ENCODE assay signal across 23 cellular contexts in the genomic region with DNA sequence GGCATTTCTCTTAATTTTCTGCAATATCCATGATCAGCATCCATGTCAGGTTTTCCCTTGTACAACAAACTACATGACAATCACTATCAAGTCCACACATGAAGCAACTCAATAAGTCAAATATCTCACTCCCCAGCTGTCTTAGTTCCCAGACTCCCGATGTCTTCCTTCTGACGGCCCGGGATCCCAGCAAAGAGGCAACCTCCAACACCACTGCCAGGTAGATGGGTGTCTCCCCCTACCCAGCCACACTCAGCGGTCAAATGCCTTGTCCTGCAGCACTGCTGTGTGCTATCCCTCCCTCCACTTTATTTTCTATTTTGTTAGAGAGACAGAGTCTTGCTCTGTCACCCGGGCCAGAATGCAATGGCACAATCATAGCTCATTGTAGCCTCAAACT. TPM values are rescaled to one million over a fixed set of nuclear protein-coding genes. Genes with fewer than 3 reads are reported as not detected.
DNase-seq lines count a peak whose midpoint lies in the region; ATAC-seq and TF ChIP-seq lines count a peak whose summit lies in the region.
"Had no signal": no experiment of that assay in that cellular context is flagged by ENCODE, and none has a peak within 500 bp of the region (broad histone marks: within the 10 kb centered on the region; RNA-seq: fewer than 3 reads in every experiment).

No MANE protein-coding gene starts in this region.

- H3K4me3 ChIP-seq in BLaER1 treated with 17β-estradiol and CSF1 and Interleukin-3, amounts not matched to agents 10 nM and 100 nM = no peak overlapping the region
- H3K4me3 ChIP-seq in endodermal cell (ENCODE audit: low read length) = no peak overlapping the region
- H3K4me3 ChIP-seq: breast epithelium, coronary artery, GM23248, lung, skin epidermis, transverse colon had no signal

- DNase-seq in CD14-positive monocyte (ENCODE audit: low spot score) (no peak), endodermal cell (peak; percentile 32), NCI-H1092 treated with DMSO at 0.1 percent for 48 hours (lab: John Stamatoyannopoulos, UW) (no peak), mesothelial cell of epicardium (ENCODE audit: low spot score in 2 of 2, unreplicated experiment in 2 of 2) (no peak), OCI-M2 (lab: John Stamatoyannopoulos, UW; ENCODE audit: unreplicated experiment) (no peak)
- DNase-seq in activated CD8-positive, alpha-beta memory T cell treated with anti-CD3 and anti-CD28 coated beads, Interleukin-2, amount 10 ng/mL, durations not matched to agents 7 days and 5 days = no peak
- DNase-seq: amniotic stem cell; Caco-2; DND-41; GM23248; NCI-H1105; NCI-H2029; NCI-H345; NCI-H774; nucleus accumbens; stimulated activated naive CD4-positive, alpha-beta T cell treated with Interleukin-2 at 50 U/mL for 16 hours; transverse colon had no signal

- CTCF ChIA-PET in activated CD8-positive, alpha-beta memory T cell treated with anti-CD3 and anti-CD28 coated beads, Interleukin-2, amount 10 ng/mL, durations not matched to agents 7 days and 5 days (lab: Charles Lee) = interaction anchor here (1.0 to 2.3 kb wide), 5 partner anchors 8 to 116 kb away, joined by 3 to 13 read pairs (median 6); no protein-coding TSS in a partner anchor

- H4K20me1 ChIP-seq in BLaER1 treated with 17β-estradiol and CSF1 and Interleukin-3, amounts not matched to agents 10 nM and 100 nM = no peaks in the 10 kb centered on the region

- H3K4me3 Mint-ChIP-seq in CD14-positive monocyte = no peak overlapping the region
- H3K4me3 Mint-ChIP-seq in activated CD8-positive, alpha-beta memory T cell treated with anti-CD3 and anti-CD28 coated beads, Interleukin-2, amount 10 ng/mL, durations not matched to agents 7 days and 5 days = no peak overlapping the region
- H3K4me3 Mint-ChIP-seq in endodermal cell = no peak overlapping the region
- no peak overlapping the region for H3K4me3 Mint-ChIP-seq in mesothelial cell of epicardium
- H3K4me3 Mint-ChIP-seq: activated T-cell treated with anti-CD3 and anti-CD28 coated beads, Interleukin-2, amount 50 U/mL, for 4 hours had no signal

- H3K4me1 ChIP-seq in BLaER1 treated with 17β-estradiol and CSF1 and Interleukin-3, amounts not matched to agents 10 nM and 100 nM = peaks cover 26 to 42% (median 34%) of the 10 kb centered on the region in 10 experiments
- H3K4me1 ChIP-seq in endodermal cell (ENCODE audit: control insufficient read depth, insufficient read depth, low read length) = no peaks in the 10 kb centered on the region
- H3K4me1 ChIP-seq: breast epithelium, Caco-2 had no signal

- intact Hi-C loops in CD14-positive monocyte (cut with micrococcal nuclease) = no loop called here

- H3K27me3 ChIP-seq in BLaER1 treated with 17β-estradiol and CSF1 and Interleukin-3, amounts not matched to agents 10 nM and 100 nM = no peaks in the 10 kb centered on the region
- no peaks in the 10 kb centered on the region for H3K27me3 ChIP-seq in endodermal cell (ENCODE audit: control insufficient read depth, insufficient read depth, low read length, poor library complexity, severe bottlenecking)
- H3K27me3 ChIP-seq: breast epithelium, transverse colon had no signal

- peaks cover 31% of the 10 kb centered on the region for H3K4me1 Mint-ChIP-seq in CD14-positive monocyte
- H3K4me1 Mint-ChIP-seq in activated CD8-positive, alpha-beta memory T cell treated with anti-CD3 and anti-CD28 coated beads, Interleukin-2, amount 10 ng/mL, durations not matched to agents 7 days and 5 days = peaks cover 55% of the 10 kb centered on the region
- peaks cover 7% of the 10 kb centered on the region for H3K4me1 Mint-ChIP-seq in endodermal cell
- H3K4me1 Mint-ChIP-seq in mesothelial cell of epicardium = no peaks in the 10 kb centered on the region

- H3K36me3 ChIP-seq in BLaER1 treated with 17β-estradiol and CSF1 and Interleukin-3, amounts not matched to agents 10 nM and 100 nM = peaks cover 0 to 5% (median 0%) of the 10 kb centered on the region in 11 experiments; a peak in 1 of 22 replicates
- H3K36me3 ChIP-seq in endodermal cell (ENCODE audit: control insufficient read depth, insufficient read depth, low read length) = no peaks in the 10 kb centered on the region
- H3K36me3 ChIP-seq: breast epithelium, transverse colon had no signal

- H3K27me3 Mint-ChIP-seq in CD14-positive monocyte (ENCODE audit: low read depth in 3 of 3) = peaks cover 2 to 6% (median 4%) of the 10 kb centered on the region in 3 donors
- no peaks in the 10 kb centered on the region for H3K27me3 Mint-ChIP-seq in activated CD8-positive, alpha-beta memory T cell treated with anti-CD3 and anti-CD28 coated beads, Interleukin-2, amount 10 ng/mL, durations not matched to agents 7 days and 5 days
- H3K27me3 Mint-ChIP-seq in endodermal cell (ENCODE audit: insufficient read depth) = peaks cover 46% of the 10 kb centered on the region
- H3K27me3 Mint-ChIP-seq in mesothelial cell of epicardium (ENCODE audit: low read depth) = peaks cover 65% of the 10 kb centered on the region

- no peak overlapping the region for H3K9ac ChIP-seq in BLaER1 treated with 17β-estradiol and CSF1 and Interleukin-3, amounts not matched to agents 10 nM and 100 nM
- H3K9ac ChIP-seq in endodermal cell (ENCODE audit: extremely low read depth, low read length, poor library complexity, severe bottlenecking) = no peak overlapping the region
- H3K9ac ChIP-seq: GM23248 had no signal

- H3K9me3 Mint-ChIP-seq in CD14-positive monocyte (peaks cover 10 to 21% (median 14%) of the 10 kb centered on the region in 7 donors), endodermal cell (no peaks in the 10 kb centered on the region), mesothelial cell of epicardium (peaks cover 4% of the 10 kb centered on the region)
- H3K9me3 Mint-ChIP-seq in activated CD8-positive, alpha-beta memory T cell treated with anti-CD3 and anti-CD28 coated beads, Interleukin-2, amount 10 ng/mL, durations not matched to agents 7 days and 5 days (ENCODE audit: low read depth) = peaks cover 11% of the 10 kb centered on the region

- 93 to 96% methylated on average over 5 of the region's 5 CpGs for WGBS in endodermal cell (ENCODE audit: insufficient coverage in 1 of 2, insufficient read length in 1 of 2), 2 experiments

- peak overlapping the region in 4 of 7 donors; percentile 5 to 64 (median 48) for H3K27ac Mint-ChIP-seq in CD14-positive monocyte
- H3K27ac Mint-ChIP-seq in activated CD8-positive, alpha-beta memory T cell treated with anti-CD3 and anti-CD28 coated beads, Interleukin-2, amount 10 ng/mL, durations not matched to agents 7 days and 5 days = peak overlapping the region; percentile 35
- H3K27ac Mint-ChIP-seq in endodermal cell = no peak overlapping the region
- H3K27ac Mint-ChIP-seq in mesothelial cell of epicardium = no peak overlapping the region

- H3K36me3 Mint-ChIP-seq in CD14-positive monocyte (peaks cover 4 to 5% of the 10 kb centered on the region in 2 donors), endodermal cell (ENCODE audit: low read depth) (no peaks in the 10 kb centered on the region), mesothelial cell of epicardium (no peaks in the 10 kb centered on the region)
- peaks cover 35% of the 10 kb centered on the region for H3K36me3 Mint-ChIP-seq in activated CD8-positive, alpha-beta memory T cell treated with anti-CD3 and anti-CD28 coated beads, Interleukin-2, amount 10 ng/mL, durations not matched to agents 7 days and 5 days

- peaks cover 20 to 32% (median 22%) of the 10 kb centered on the region in 11 experiments for H3K9me3 ChIP-seq in BLaER1 treated with 17β-estradiol and CSF1 and Interleukin-3, amounts not matched to agents 10 nM and 100 nM (replicated peaks in 1 of 11)
- no peaks in the 10 kb centered on the region for H3K9me3 ChIP-seq in endodermal cell (ENCODE audit: control insufficient read depth, low read length)
- H3K9me3 ChIP-seq: breast epithelium, Caco-2, transverse colon had no signal

- H3K4me2 ChIP-seq in BLaER1 treated with 17β-estradiol and CSF1 and Interleukin-3, amounts not matched to agents 10 nM and 100 nM = peak overlapping the region in 7 of 11 experiments; percentile 9 to 70 (median 38); a peak in 6 of 22 replicates

- TF ChIP-seq CTCF in CD14-positive monocyte (IDR thresholded peaks at IDR 0.05) (no peak), endodermal cell (conservative IDR thresholded peaks at IDR 0.05) (no peak), mesothelial cell of epicardium (IDR thresholded peaks at IDR 0.05; ENCODE audit: unreplicated experiment) (no peak)

- H3K27ac ChIP-seq in BLaER1 treated with 17β-estradiol and CSF1 and Interleukin-3, amounts not matched to agents 10 nM and 100 nM = no peak overlapping the region
- no peak overlapping the region for H3K27ac ChIP-seq in endodermal cell (ENCODE audit: low read depth, low read length)
- H3K27ac ChIP-seq: breast epithelium, coronary artery, GM23248, transverse colon had no signal

- no peak for ATAC-seq in activated CD8-positive, alpha-beta memory T cell treated with anti-CD3 and anti-CD28 coated beads, Interleukin-2, amount 10 ng/mL, durations not matched to agents 7 days and 5 days

RNA-seq across cellular contexts. Expression of a gene that starts 23.3 kb away (rescaled TPM):
- polyA plus RNA-seq in CD14-positive monocyte = under 1 TPM; 0.79 to 0.95 TPM
- 10 to 100 TPM; 30.2 to 32.4 TPM for total RNA-seq in activated CD8-positive, alpha-beta memory T cell treated with anti-CD3 and anti-CD28 coated beads, Interleukin-2, amount 10 ng/mL, durations not matched to agents 7 days and 5 days
- total RNA-seq in endodermal cell = 1 to 10 TPM; 4.8 to 7.7 TPM
- 2.1 TPM for polyA plus RNA-seq in endodermal cell (2013, experiment 1 of 2)
- 2.0 TPM for polyA plus RNA-seq in endodermal cell (2013, experiment 2 of 2)
- total RNA-seq in mesothelial cell of epicardium = 0.45 to 0.55 TPM (median 0.45 TPM) in 3 replicates

RNA-seq across cellular contexts. Expression of a gene that starts 47.9 kb away (rescaled TPM):
- polyA plus RNA-seq in CD14-positive monocyte = 1,000 to 10,000 TPM; 5,130 to 6,847 TPM
- total RNA-seq in activated CD8-positive, alpha-beta memory T cell treated with anti-CD3 and anti-CD28 coated beads, Interleukin-2, amount 10 ng/mL, durations not matched to agents 7 days and 5 days = 1,000 to 10,000 TPM; 3,578 to 3,807 TPM
- total RNA-seq in endodermal cell (1,000 to 10,000 TPM; 2,719 to 2,976 TPM), mesothelial cell of epicardium (1,288 to 1,313 TPM (median 1,289 TPM) in 3 replicates)
- 2,581 TPM for polyA plus RNA-seq in endodermal cell (2013, experiment 1 of 2)
- 2,852 TPM for polyA plus RNA-seq in endodermal cell (2013, experiment 2 of 2)

Comparison
In these comparisons a context has a peak if more than half of its experiments do, and no peak if none do; other contexts are left out.
1. H3K27ac Mint-ChIP-seq: peak in CD14-positive monocyte (4 of 7) and activated CD8-positive, alpha-beta memory T cell treated with anti-CD3 and anti-CD28 coated beads, Interleukin-2, amount 10 ng/mL, durations not matched to agents 7 days and 5 days (single experiment); none in endodermal cell (single experiment) and mesothelial cell of epicardium (single experiment).